ENCODE assay signal across 11 cellular contexts in genomic region chr16:11744075-11744470, GRCh38. TPM values are rescaled to one million over a fixed set of nuclear protein-coding genes. Genes with fewer than 3 reads are reported as not detected.
DNase-seq lines count a peak whose midpoint lies in the region; ATAC-seq, FAIRE-seq and TF ChIP-seq lines count a peak whose summit lies in the region.
"Had no signal": no experiment of that assay in that cellular context is flagged by ENCODE, and none has a peak within 500 bp of the region (broad histone marks: within the 10 kb centered on the region; RNA-seq: fewer than 3 reads in every experiment).

No MANE protein-coding gene starts in this region.

- no peak overlapping the region for H3K4me3 ChIP-seq in HAP-1
- H3K4me3 ChIP-seq in testis, result no peak overlapping the region

- H3K9me3 Mint-ChIP-seq in T-helper 1 cell treated with Interleukin-12 subunit alpha and Interleukin-12 subunit beta and Interleukin-4 antibody, amounts not matched to agents 30 μg/mL and 1 μg/mL, for 36 hours, result no peaks in the 10 kb centered on the region
- peaks cover 4% of the 10 kb centered on the region for H3K9me3 Mint-ChIP-seq in glutamatergic neuron (ENCODE audit: unreplicated experiment)
- no peaks in the 10 kb centered on the region for H3K9me3 Mint-ChIP-seq in stimulated activated memory B cell treated with anti-CD40 and anti-IgM and Interleukin-4, amounts not matched to agents 10 μg/mL and 1 μg/mL and 100 μg/mL, for 72 hours

- WGBS in testis, 2 donors, result 66 to 68% methylated on average over 5 of the region's 5 CpGs

- ATAC-seq in T-helper 17 cell, result no peak
- ATAC-seq in stimulated activated memory B cell treated with anti-CD40 and anti-IgM and Interleukin-4, amounts not matched to agents 10 μg/mL and 1 μg/mL and 100 μg/mL, for 72 hours, result no peak

- H3K27ac ChIP-seq in testis, result peak overlapping the region in 1 of 2 donors; percentile 97

- no peaks in the 10 kb centered on the region for H3K27me3 Mint-ChIP-seq in T-helper 1 cell treated with Interleukin-12 subunit alpha and Interleukin-12 subunit beta and Interleukin-4 antibody, amounts not matched to agents 30 μg/mL and 1 μg/mL, for 36 hours (ENCODE audit: low read depth)
- H3K27me3 Mint-ChIP-seq in T-helper 17 cell (no peaks in the 10 kb centered on the region), glutamatergic neuron (ENCODE audit: unreplicated experiment) (peaks cover 4% of the 10 kb centered on the region)
- H3K27me3 Mint-ChIP-seq in stimulated activated memory B cell treated with anti-CD40 and anti-IgM and Interleukin-4, amounts not matched to agents 10 μg/mL and 1 μg/mL and 100 μg/mL, for 72 hours, result no peaks in the 10 kb centered on the region

- peaks cover 37% of the 10 kb centered on the region for H3K4me1 Mint-ChIP-seq in T-helper 1 cell treated with Interleukin-12 subunit alpha and Interleukin-12 subunit beta and Interleukin-4 antibody, amounts not matched to agents 30 μg/mL and 1 μg/mL, for 36 hours (ENCODE audit: low read depth)
- H3K4me1 Mint-ChIP-seq in T-helper 17 cell, result peaks cover 30% of the 10 kb centered on the region
- H3K4me1 Mint-ChIP-seq in glutamatergic neuron (ENCODE audit: low read depth, unreplicated experiment), result peaks cover 23% of the 10 kb centered on the region
- peaks cover 44% of the 10 kb centered on the region for H3K4me1 Mint-ChIP-seq in stimulated activated memory B cell treated with anti-CD40 and anti-IgM and Interleukin-4, amounts not matched to agents 10 μg/mL and 1 μg/mL and 100 μg/mL, for 72 hours

- TF ChIP-seq POLR2A in testis (IDR thresholded peaks at IDR 0.05), result no peak

- H3K27me3 ChIP-seq in HAP-1 (ENCODE audit: low read depth) (no peaks in the 10 kb centered on the region), testis (no peaks in the 10 kb centered on the region)

- FAIRE-seq in HTR-8/SVneo (lab: Jason Lieb, UNC), result no peak
- FAIRE-seq: endothelial cell of umbilical vein had no signal

- TF ChIP-seq CTCF in glutamatergic neuron (IDR thresholded peaks at IDR 0.05; ENCODE audit: partially characterized antibody, unreplicated experiment) (no peak), testis (IDR thresholded peaks at IDR 0.05) (no peak)

- in situ Hi-C loops in HAP-1 (cut with MboI; ENCODE audit: low sequenced_read_pairs), result no loop called here

- peaks cover 18% of the 10 kb centered on the region for H3K4me1 ChIP-seq in HAP-1
- peaks cover 14% of the 10 kb centered on the region for H3K4me1 ChIP-seq in testis

- peak overlapping the region; percentile 61 for H3K4me3 Mint-ChIP-seq in T-helper 1 cell treated with Interleukin-12 subunit alpha and Interleukin-12 subunit beta and Interleukin-4 antibody, amounts not matched to agents 30 μg/mL and 1 μg/mL, for 36 hours
- H3K4me3 Mint-ChIP-seq in T-helper 17 cell (peak overlapping the region; percentile 87), glutamatergic neuron (ENCODE audit: unreplicated experiment) (peak overlapping the region; percentile 82)
- H3K4me3 Mint-ChIP-seq in stimulated activated memory B cell treated with anti-CD40 and anti-IgM and Interleukin-4, amounts not matched to agents 10 μg/mL and 1 μg/mL and 100 μg/mL, for 72 hours, result peak overlapping the region; percentile 99

- H3K36me3 Mint-ChIP-seq in T-helper 1 cell treated with Interleukin-12 subunit alpha and Interleukin-12 subunit beta and Interleukin-4 antibody, amounts not matched to agents 30 μg/mL and 1 μg/mL, for 36 hours (ENCODE audit: low read depth), result peaks cover 24% of the 10 kb centered on the region
- H3K36me3 Mint-ChIP-seq in T-helper 17 cell (ENCODE audit: low read depth), result no peaks in the 10 kb centered on the region
- no peaks in the 10 kb centered on the region for H3K36me3 Mint-ChIP-seq in glutamatergic neuron (ENCODE audit: unreplicated experiment)
- peaks cover 17% of the 10 kb centered on the region for H3K36me3 Mint-ChIP-seq in stimulated activated memory B cell treated with anti-CD40 and anti-IgM and Interleukin-4, amounts not matched to agents 10 μg/mL and 1 μg/mL and 100 μg/mL, for 72 hours

- H3K36me3 ChIP-seq in HAP-1 (replicated peaks) (peaks cover 6% of the 10 kb centered on the region), testis (ENCODE audit: low read depth, missing control alignments) (no peaks in the 10 kb centered on the region)

- H3K9me3 ChIP-seq in T-helper 17 cell (ENCODE audit: control insufficient read depth, low read length, poor library complexity, severe bottlenecking) (no peaks in the 10 kb centered on the region), HAP-1 (no peaks in the 10 kb centered on the region), testis (no peaks in the 10 kb centered on the region)

- H3K27ac Mint-ChIP-seq in T-helper 1 cell treated with Interleukin-12 subunit alpha and Interleukin-12 subunit beta and Interleukin-4 antibody, amounts not matched to agents 30 μg/mL and 1 μg/mL, for 36 hours, result peak overlapping the region; percentile 94
- H3K27ac Mint-ChIP-seq in T-helper 17 cell, result peak overlapping the region; percentile 98
- peak overlapping the region; percentile 64 for H3K27ac Mint-ChIP-seq in glutamatergic neuron (ENCODE audit: unreplicated experiment)
- H3K27ac Mint-ChIP-seq in stimulated activated memory B cell treated with anti-CD40 and anti-IgM and Interleukin-4, amounts not matched to agents 10 μg/mL and 1 μg/mL and 100 μg/mL, for 72 hours, result peak overlapping the region; percentile 95

- DNase-seq in T-helper 1 cell (no peak), T-helper 17 cell (no peak), glutamatergic neuron (no peak), HAP-1 (ENCODE audit: low spot score in 2 of 2) (no peak), HTR-8/SVneo (ENCODE audit: insufficient read length, low spot score) (no peak), testis (no peak)
- DNase-seq: kidney glomerular epithelial cell, SIG-M5 had no signal

- intact Hi-C loops in testis (cut with DNase I; ENCODE audit: low total_unique reads), result no loop called here

RNA-seq across cellular contexts. Expression of gene TXNDC11, which starts 1.4 kb away (rescaled TPM):
- total RNA-seq in T-helper 17 cell (100 to 1,000 TPM in 1 of 2 donors, 10 to 100 TPM in 1; 87.5 to 103 TPM), glutamatergic neuron (ENCODE audit: unreplicated experiment) (18.4 TPM), testis (10 to 100 TPM; 42.3 to 45.3 TPM)
- polyA plus RNA-seq in testis (ENCODE audit: insufficient read depth, low read depth, low replicate concordance), result 34.4 TPM

RNA-seq across cellular contexts. Expression of gene ZC3H7A, which starts 53.0 kb away (rescaled TPM):
- total RNA-seq in T-helper 17 cell, result 100 to 1,000 TPM; 111 to 117 TPM
- 87.7 TPM for total RNA-seq in glutamatergic neuron (ENCODE audit: unreplicated experiment)
- 10 to 100 TPM; 41.4 to 48.8 TPM for total RNA-seq in testis
- 24.6 TPM for polyA plus RNA-seq in testis (ENCODE audit: insufficient read depth, low read depth, low replicate concordance)
